In the genomic region with DNA sequence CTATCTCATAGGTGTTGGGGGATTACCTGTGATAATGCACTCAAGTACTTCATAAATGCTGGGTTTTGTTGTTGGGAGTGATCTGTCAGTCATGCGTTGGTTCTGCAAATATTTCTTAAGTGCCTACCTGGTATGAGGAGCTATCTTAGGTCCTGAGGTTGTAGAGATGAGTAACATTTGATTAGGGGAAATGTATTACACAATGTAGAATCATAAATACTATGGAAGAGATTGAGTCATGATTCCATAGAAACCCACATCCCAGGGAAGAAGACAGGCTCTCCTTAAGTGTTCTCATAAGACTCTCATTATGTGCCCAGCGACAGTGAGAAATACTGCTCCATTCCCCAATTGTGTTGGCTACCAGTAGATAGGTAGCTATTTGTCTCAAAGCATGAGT, we compare ENCODE assay signal across 26 cellular contexts.
DNase-seq lines count a peak whose midpoint lies in the region; ATAC-seq, FAIRE-seq and TF ChIP-seq lines count a peak whose summit lies in the region.
"Had no signal": no experiment of that assay in that cellular context is flagged by ENCODE, and none has a peak within 500 bp of the region (broad histone marks: within the 10 kb centered on the region; RNA-seq: fewer than 3 reads in every experiment).

No MANE protein-coding gene starts in this region.

- ATAC-seq in GM21825 (IDR thresholded peaks at IDR 0.05; ENCODE audit: unreplicated experiment) (no peak), GM18868 (IDR thresholded peaks at IDR 0.05; ENCODE audit: unreplicated experiment) (no peak)
- ATAC-seq: CD8-positive, alpha-beta T cell; GM23338; K562 had no signal

- no peak overlapping the region for H3K4me3 ChIP-seq in bronchial epithelial cell (ENCODE audit: low read depth, low read length)
- H3K4me3 ChIP-seq: GM23338, HAP-1, K562, Peyer's patch had no signal

- TF ChIP-seq CTCF in bronchial epithelial cell (IDR thresholded peaks at IDR 0.05; ENCODE audit: insufficient read depth, low read length, severe bottlenecking), result no peak

- no peaks in the 10 kb centered on the region for H3K36me3 ChIP-seq in bronchial epithelial cell (ENCODE audit: control insufficient read depth, insufficient read depth, low read length)
- H3K36me3 ChIP-seq: HAP-1, Peyer's patch had no signal

- DNase-seq in HCEC 1CT, result peak; percentile 2
- DNase-seq in NCI-H226, result peak; percentile 44
- peak; percentile 91 for DNase-seq in bronchial epithelial cell (ENCODE audit: low read depth)
- DNase-seq in NCI-H1417 (lab: John Stamatoyannopoulos, UW), result no peak
- DNase-seq in occipital lobe (lab: John Stamatoyannopoulos, UW), result no peak
- DNase-seq: AML-193; C1 segment of cervical spinal cord; Calu3; CD8-positive, alpha-beta T cell; DMS153; GDM1; NCI-H1092; NCI-H146; NCI-H2029; NCI-H345; NCI-H524; NCI-H774; NK-92 treated with Interleukin-12 subunit alpha and Interleukin-12 subunit beta, amount 100 ng/mL, for 24 hours; Peyer's patch; SHP77 had no signal

- no peak for FAIRE-seq in bronchial epithelial cell (lab: Jason Lieb, UNC)
- FAIRE-seq: GM18507, K562 had no signal

- H3K27me3 ChIP-seq in bronchial epithelial cell (ENCODE audit: control insufficient read depth, insufficient read depth, low read length), result no peaks in the 10 kb centered on the region
- H3K27me3 ChIP-seq: Peyer's patch had no signal

Comparison
In these comparisons a context has a peak if more than half of its experiments do, and no peak if none do; other contexts are left out.
1. DNase-seq: peak in HCEC 1CT (single experiment), NCI-H226 (single experiment) and bronchial epithelial cell (single experiment); none in NCI-H1417 (0 of 3) and occipital lobe (single experiment).